1 cellular context compared by ENCODE assay signal in the genomic region with DNA sequence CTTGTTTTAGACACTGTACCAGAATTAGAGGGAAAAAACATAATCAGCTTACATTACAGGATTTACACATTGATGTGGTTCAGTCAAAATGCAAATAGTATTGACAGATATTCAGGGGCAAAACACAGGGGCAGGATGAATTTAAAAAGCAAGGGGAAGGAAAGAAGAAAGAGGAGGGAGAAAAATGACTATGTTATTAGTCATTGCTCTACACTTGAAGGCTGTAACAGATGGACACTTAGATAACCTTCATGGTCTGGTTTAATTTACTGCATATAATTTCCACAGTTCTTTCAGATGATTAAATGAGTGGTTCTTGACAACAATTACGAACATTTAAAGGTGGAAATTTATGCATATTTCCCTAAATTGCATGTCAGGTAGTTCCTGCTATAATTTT.
TF ChIP-seq lines count a peak whose summit lies in the region.

No MANE protein-coding gene starts in this region.

TF ChIP-seq in endothelial cell of umbilical vein, 7 proteins besides CTCF, POLR2A, EP300 and RAD21 (continued from another document):
- TF ChIP-seq POLR2AphosphoS5 (IDR thresholded peaks at IDR 0.05; ENCODE audit: insufficient read depth, low read depth, low read length) (peak; percentile 36), FOS (IDR thresholded peaks at IDR 0.05; ENCODE audit: borderline replicate concordance, insufficient read depth, low read length) (peak; percentile 75), MYC (IDR thresholded peaks at IDR 0.05; ENCODE audit: low read depth, low read length) (no peak), GATA2 (IDR thresholded peaks at IDR 0.05; ENCODE audit: insufficient read depth, insufficient read length, low read depth, low read length) (peak; percentile 95)
- TF ChIP-seq, protein P1, sequence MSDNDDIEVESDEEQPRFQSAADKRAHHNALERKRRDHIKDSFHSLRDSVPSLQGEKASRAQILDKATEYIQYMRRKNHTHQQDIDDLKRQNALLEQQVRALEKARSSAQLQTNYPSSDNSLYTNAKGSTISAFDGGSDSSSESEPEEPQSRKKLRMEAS (IDR thresholded peaks at IDR 0.05; ENCODE audit: insufficient read depth, insufficient read length) = no peak
